In the genomic region with DNA sequence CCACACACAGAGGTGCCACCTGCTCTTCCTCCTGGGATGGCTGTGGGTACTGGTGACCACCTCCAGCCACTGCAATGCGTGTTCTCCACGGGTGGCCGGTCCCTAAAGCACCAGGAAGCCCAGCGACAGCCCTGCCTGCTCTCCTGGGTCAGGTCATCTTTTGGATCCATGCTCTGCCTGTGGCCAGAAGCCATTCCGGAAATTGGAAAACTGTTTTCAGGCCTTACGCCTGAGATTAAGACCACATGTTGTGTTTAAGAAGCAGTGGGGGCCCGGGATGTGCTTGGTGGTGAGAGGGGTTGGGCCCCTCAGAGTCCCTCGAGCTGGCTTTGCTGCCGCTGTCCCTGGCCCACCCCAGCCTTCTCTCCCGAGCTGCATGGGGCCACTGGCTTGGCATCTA, we compare ENCODE assay signal across 1 cellular context.
TF ChIP-seq lines count a peak whose summit lies in the region.

No MANE protein-coding gene starts in this region.

TF ChIP-seq in WTC11, 78 proteins besides CTCF, POLR2A, EP300 and RAD21 (continued from another document):
- TF ChIP-seq, protein P1, sequence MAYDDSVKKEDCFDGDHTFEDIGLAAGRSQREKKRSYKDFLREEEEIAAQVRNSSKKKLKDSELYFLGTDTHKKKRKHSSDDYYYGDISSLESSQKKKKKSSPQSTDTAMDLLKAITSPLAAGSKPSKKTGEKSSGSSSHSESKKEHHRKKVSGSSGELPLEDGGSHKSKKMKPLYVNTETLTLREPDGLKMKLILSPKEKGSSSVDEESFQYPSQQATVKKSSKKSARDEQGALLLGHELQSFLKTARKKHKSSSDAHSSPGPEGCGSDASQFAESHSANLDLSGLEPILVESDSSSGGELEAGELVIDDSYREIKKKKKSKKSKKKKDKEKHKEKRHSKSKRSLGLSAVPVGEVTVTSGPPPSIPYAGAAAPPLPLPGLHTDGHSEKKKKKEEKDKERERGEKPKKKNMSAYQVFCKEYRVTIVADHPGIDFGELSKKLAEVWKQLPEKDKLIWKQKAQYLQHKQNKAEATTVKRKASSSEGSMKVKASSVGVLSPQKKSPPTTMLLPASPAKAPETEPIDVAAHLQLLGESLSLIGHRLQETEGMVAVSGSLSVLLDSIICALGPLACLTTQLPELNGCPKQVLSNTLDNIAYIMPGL (CRISPR knock-in tag; IDR thresholded peaks at IDR 0.05), result no peak
- no peak for TF ChIP-seq ZNF423 (CRISPR knock-in tag; IDR thresholded peaks at IDR 0.05)
- TF ChIP-seq, protein P2, sequence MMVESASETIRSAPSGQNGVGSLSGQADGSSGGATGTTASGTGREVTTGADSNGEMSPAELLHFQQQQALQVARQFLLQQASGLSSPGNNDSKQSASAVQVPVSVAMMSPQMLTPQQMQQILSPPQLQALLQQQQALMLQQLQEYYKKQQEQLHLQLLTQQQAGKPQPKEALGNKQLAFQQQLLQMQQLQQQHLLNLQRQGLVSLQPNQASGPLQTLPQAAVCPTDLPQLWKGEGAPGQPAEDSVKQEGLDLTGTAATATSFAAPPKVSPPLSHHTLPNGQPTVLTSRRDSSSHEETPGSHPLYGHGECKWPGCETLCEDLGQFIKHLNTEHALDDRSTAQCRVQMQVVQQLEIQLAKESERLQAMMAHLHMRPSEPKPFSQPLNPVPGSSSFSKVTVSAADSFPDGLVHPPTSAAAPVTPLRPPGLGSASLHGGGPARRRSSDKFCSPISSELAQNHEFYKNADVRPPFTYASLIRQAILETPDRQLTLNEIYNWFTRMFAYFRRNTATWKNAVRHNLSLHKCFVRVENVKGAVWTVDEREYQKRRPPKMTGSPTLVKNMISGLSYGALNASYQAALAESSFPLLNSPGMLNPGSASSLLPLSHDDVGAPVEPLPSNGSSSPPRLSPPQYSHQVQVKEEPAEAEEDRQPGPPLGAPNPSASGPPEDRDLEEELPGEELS (CRISPR knock-in tag; IDR thresholded peaks at IDR 0.05), result no peak
- TF ChIP-seq ATF1 (CRISPR knock-in tag; IDR thresholded peaks at IDR 0.05), result no peak
